In the genomic region with DNA sequence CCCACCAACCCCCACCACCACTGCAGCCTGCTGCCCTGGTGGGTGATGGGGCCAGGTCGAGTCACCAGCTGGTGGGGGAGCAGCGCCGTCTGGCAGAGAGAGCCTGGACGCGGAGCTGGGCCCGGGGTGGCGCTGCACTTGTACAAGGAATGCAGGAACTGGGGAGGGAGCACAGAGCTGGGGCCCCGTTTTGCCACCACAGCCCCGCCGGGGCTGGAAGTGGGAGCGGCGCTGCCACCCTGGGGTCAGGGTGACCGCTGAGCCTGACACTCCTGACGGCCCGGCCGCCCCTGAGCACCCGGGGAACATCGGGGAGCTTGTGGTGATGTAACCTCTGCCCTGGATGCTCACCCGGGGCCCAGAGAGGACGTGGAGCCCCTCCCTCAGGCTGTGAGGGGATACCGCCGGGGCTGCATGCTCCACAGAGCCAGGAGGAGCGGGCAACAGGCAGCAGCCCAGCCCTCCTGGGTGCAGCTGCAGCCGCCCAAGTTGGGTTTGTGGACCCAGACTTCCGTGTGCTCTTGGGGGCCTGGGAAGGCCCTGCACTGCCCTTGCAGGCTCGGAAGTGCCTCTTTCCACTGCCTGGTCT, we compare ENCODE assay signal across 1 cellular context.
TF ChIP-seq lines count a peak whose summit lies in the region.

No MANE protein-coding gene starts in this region.

TF ChIP-seq in HepG2, 621 proteins besides CTCF, POLR2A, EP300 and RAD21 (continued from another document):
- TF ChIP-seq JUNB (CRISPR knock-in tag; IDR thresholded peaks at IDR 0.05; ENCODE audit: borderline replicate concordance), result no peak
- TF ChIP-seq, protein P1, sequence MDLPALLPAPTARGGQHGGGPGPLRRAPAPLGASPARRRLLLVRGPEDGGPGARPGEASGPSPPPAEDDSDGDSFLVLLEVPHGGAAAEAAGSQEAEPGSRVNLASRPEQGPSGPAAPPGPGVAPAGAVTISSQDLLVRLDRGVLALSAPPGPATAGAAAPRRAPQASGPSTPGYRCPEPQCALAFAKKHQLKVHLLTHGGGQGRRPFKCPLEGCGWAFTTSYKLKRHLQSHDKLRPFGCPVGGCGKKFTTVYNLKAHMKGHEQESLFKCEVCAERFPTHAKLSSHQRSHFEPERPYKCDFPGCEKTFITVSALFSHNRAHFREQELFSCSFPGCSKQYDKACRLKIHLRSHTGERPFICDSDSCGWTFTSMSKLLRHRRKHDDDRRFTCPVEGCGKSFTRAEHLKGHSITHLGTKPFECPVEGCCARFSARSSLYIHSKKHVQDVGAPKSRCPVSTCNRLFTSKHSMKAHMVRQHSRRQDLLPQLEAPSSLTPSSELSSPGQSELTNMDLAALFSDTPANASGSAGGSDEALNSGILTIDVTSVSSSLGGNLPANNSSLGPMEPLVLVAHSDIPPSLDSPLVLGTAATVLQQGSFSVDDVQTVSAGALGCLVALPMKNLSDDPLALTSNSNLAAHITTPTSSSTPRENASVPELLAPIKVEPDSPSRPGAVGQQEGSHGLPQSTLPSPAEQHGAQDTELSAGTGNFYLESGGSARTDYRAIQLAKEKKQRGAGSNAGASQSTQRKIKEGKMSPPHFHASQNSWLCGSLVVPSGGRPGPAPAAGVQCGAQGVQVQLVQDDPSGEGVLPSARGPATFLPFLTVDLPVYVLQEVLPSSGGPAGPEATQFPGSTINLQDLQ (CRISPR knock-in tag; IDR thresholded peaks at IDR 0.05), result no peak
- no peak for TF ChIP-seq ZSCAN31 (CRISPR knock-in tag; IDR thresholded peaks at IDR 0.05; ENCODE audit: low read depth)
- no peak for TF ChIP-seq ZNF564 (CRISPR knock-in tag; IDR thresholded peaks at IDR 0.05)
TF ChIP-seq in HepG2: peak in this region for 0.
